Comparison of ENCODE assay signal across 8 cellular contexts in the genomic region with DNA sequence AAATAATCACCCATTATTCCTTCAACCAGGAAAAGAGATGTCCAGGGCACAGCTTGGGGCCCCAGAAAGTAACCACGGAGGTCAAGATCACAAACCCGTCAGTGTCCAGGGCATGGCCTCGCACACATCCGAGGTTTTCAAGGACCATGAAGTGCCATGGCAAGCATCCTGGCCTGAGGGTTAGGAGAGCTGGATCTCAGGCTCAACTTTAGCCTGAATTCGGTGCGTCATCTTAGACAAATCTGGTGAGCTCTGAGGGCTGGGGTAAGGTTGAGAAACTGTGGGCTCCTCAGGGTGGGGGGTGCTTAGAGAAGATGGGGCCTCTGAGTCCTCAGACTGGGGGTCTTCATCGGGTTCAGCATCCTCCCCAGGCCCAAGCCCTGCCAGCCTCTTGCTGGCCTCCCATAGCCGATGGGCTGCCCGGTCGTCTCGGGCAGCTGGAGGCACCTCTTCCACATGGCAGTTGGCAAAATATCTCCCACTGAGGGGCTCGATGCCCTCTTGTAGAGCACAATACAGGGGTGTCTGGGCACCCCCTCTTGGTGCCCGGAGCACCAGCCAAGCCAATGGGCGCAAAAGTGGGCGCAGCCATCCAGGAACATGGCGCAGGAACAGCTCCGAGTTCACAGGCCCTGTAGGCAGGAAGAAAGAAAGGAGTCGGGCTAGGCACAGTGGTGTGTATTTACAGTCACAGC. TPM values are rescaled to one million over a fixed set of nuclear protein-coding genes. Genes with fewer than 3 reads are reported as not detected.
DNase-seq lines count a peak whose midpoint lies in the region; ATAC-seq and TF ChIP-seq lines count a peak whose summit lies in the region.

No MANE protein-coding gene starts in this region.

- no peaks in the 10 kb centered on the region for H3K9me3 ChIP-seq in lower lobe of right lung
- no peaks in the 10 kb centered on the region for H3K9me3 ChIP-seq in tibial artery

- no peaks in the 10 kb centered on the region for H3K36me3 ChIP-seq in lower lobe of right lung
- H3K36me3 ChIP-seq in tibial artery: no peaks in the 10 kb centered on the region

- no peak for TF ChIP-seq POLR2A in erythroblast (IDR thresholded peaks at IDR 0.05; ENCODE audit: low read length)

- peaks cover 0 to 2% of the 10 kb centered on the region in 2 donors for H3K9me3 Mint-ChIP-seq in activated T-cell treated with anti-CD3 and anti-CD28 coated beads, Interleukin-2, amount 50 U/mL, for 72 hours
- no peaks in the 10 kb centered on the region for H3K9me3 Mint-ChIP-seq in activated naive CD8-positive, alpha-beta T cell treated with anti-CD3 and anti-CD28 coated beads, Interleukin-2, amount 50 U/mL, for 24 hours

- H3K27me3 ChIP-seq in lower lobe of right lung (ENCODE audit: low read depth) (no peaks in the 10 kb centered on the region), tibial artery (no peaks in the 10 kb centered on the region)

- no peak for ATAC-seq in activated T-cell treated with anti-CD3 and anti-CD28 coated beads, Interleukin-2, amount 50 U/mL, for 72 hours (replicated peaks in 1 of 2)
- ATAC-seq in activated naive CD8-positive, alpha-beta T cell treated with anti-CD3 and anti-CD28 coated beads, Interleukin-2, amount 50 U/mL, for 24 hours: no peak
- ATAC-seq in lower lobe of right lung: no peak
- ATAC-seq in GM19467 (IDR thresholded peaks at IDR 0.05; ENCODE audit: unreplicated experiment): no peak

- TF ChIP-seq CTCF in lower lobe of right lung (IDR thresholded peaks at IDR 0.05): no peak
- TF ChIP-seq CTCF in tibial artery (IDR thresholded peaks at IDR 0.05): no peak

- H3K27ac ChIP-seq in lower lobe of right lung (peak overlapping the region; percentile 97), tibial artery (peak overlapping the region; percentile 92 to 94)

- peaks cover 72% of the 10 kb centered on the region for H3K4me1 Mint-ChIP-seq in activated T-cell treated with anti-CD3 and anti-CD28 coated beads, Interleukin-2, amount 50 U/mL, for 72 hours (ENCODE audit: low read depth)
- peaks cover 63% of the 10 kb centered on the region for H3K4me1 Mint-ChIP-seq in activated naive CD8-positive, alpha-beta T cell treated with anti-CD3 and anti-CD28 coated beads, Interleukin-2, amount 50 U/mL, for 24 hours

- H3K4me1 ChIP-seq in lower lobe of right lung (peaks cover 62% of the 10 kb centered on the region), tibial artery (peaks cover 0 to 58% (median 38%) of the 10 kb centered on the region in 4 donors)

- peak overlapping the region; percentile 89 for H3K27ac Mint-ChIP-seq in activated T-cell treated with anti-CD3 and anti-CD28 coated beads, Interleukin-2, amount 50 U/mL, for 72 hours
- H3K27ac Mint-ChIP-seq in activated naive CD8-positive, alpha-beta T cell treated with anti-CD3 and anti-CD28 coated beads, Interleukin-2, amount 50 U/mL, for 24 hours: peak overlapping the region; percentile 93

- DNase-seq in activated T-cell treated with anti-CD3 and anti-CD28 coated beads, Interleukin-2, amount 50 U/mL, for 72 hours: no peak
- DNase-seq in activated T-cell treated with anti-CD3 and anti-CD28 coated beads, Interleukin-2, amount 50 U/mL, for 1 hour: no peak
- DNase-seq in activated naive CD8-positive, alpha-beta T cell treated with anti-CD3 and anti-CD28 coated beads, Interleukin-2, amount 50 U/mL, for 24 hours: no peak
- DNase-seq in lower lobe of right lung (no peak), tibial artery (peak in 1 of 2 donors; percentile 34), NCI-H2171 (lab: John Stamatoyannopoulos, UW) (no peak), erythroblast (lab: John Stamatoyannopoulos, UW) (no peak)

- intact Hi-C loops in lower lobe of right lung (cut with DNase I): no loop called here
- intact Hi-C loops in tibial artery (cut with DNase I; ENCODE audit: low total_unique reads): loop anchor here (5.0 kb wide), 2 partner anchors 86 to 171 kb away; partner anchors contain the start of genes NEK8 and TLCD1

- H3K36me3 Mint-ChIP-seq in activated T-cell treated with anti-CD3 and anti-CD28 coated beads, Interleukin-2, amount 50 U/mL, for 72 hours (ENCODE audit: insufficient read depth in 2 of 2): peaks cover 9 to 19% of the 10 kb centered on the region in 2 donors
- peaks cover 16% of the 10 kb centered on the region for H3K36me3 Mint-ChIP-seq in activated naive CD8-positive, alpha-beta T cell treated with anti-CD3 and anti-CD28 coated beads, Interleukin-2, amount 50 U/mL, for 24 hours (ENCODE audit: low read depth)

- H3K4me3 Mint-ChIP-seq in activated T-cell treated with anti-CD3 and anti-CD28 coated beads, Interleukin-2, amount 50 U/mL, for 72 hours: peak overlapping the region; percentile 95 to 99
- peak overlapping the region; percentile 89 for H3K4me3 Mint-ChIP-seq in activated naive CD8-positive, alpha-beta T cell treated with anti-CD3 and anti-CD28 coated beads, Interleukin-2, amount 50 U/mL, for 24 hours

- H3K4me3 ChIP-seq in lower lobe of right lung: peak overlapping the region; percentile 94
- H3K4me3 ChIP-seq in tibial artery: peak overlapping the region; percentile 81 to 86

- no peaks in the 10 kb centered on the region for H3K27me3 Mint-ChIP-seq in activated T-cell treated with anti-CD3 and anti-CD28 coated beads, Interleukin-2, amount 50 U/mL, for 72 hours (ENCODE audit: low read depth)
- H3K27me3 Mint-ChIP-seq in activated naive CD8-positive, alpha-beta T cell treated with anti-CD3 and anti-CD28 coated beads, Interleukin-2, amount 50 U/mL, for 24 hours: no peaks in the 10 kb centered on the region

RNA-seq across cellular contexts. Expression of gene FLOT2, which starts 0.9 kb away (rescaled TPM):
- total RNA-seq in activated T-cell treated with anti-CD3 and anti-CD28 coated beads, Interleukin-2, amount 50 U/mL, for 72 hours: 100 to 1,000 TPM; 138 to 141 TPM
- total RNA-seq in lower lobe of right lung: 170 TPM

RNA-seq across cellular contexts. Expression of gene DHRS13, which starts 4.5 kb away (rescaled TPM):
- total RNA-seq in activated T-cell treated with anti-CD3 and anti-CD28 coated beads, Interleukin-2, amount 50 U/mL, for 72 hours: 10 to 100 TPM; 21.3 to 25.3 TPM
- 10.6 TPM for total RNA-seq in lower lobe of right lung

RNA-seq across cellular contexts. Expression of gene ERAL1, which starts 43.6 kb away (rescaled TPM):
- 10 to 100 TPM; 48.6 to 68.1 TPM for total RNA-seq in activated T-cell treated with anti-CD3 and anti-CD28 coated beads, Interleukin-2, amount 50 U/mL, for 72 hours
- 26.1 TPM for total RNA-seq in lower lobe of right lung

RNA-seq across cellular contexts. Expression of gene PHF12, which starts 52.9 kb away (rescaled TPM):
- total RNA-seq in activated T-cell treated with anti-CD3 and anti-CD28 coated beads, Interleukin-2, amount 50 U/mL, for 72 hours: 10 to 100 TPM; 67.7 to 81.6 TPM
- total RNA-seq in lower lobe of right lung: 36.2 TPM

RNA-seq across cellular contexts. Expression of gene FAM222B, which starts 55.8 kb away (rescaled TPM):
- total RNA-seq in activated T-cell treated with anti-CD3 and anti-CD28 coated beads, Interleukin-2, amount 50 U/mL, for 72 hours: 10 to 100 TPM; 20.9 to 26.5 TPM
- total RNA-seq in lower lobe of right lung: 21.7 TPM
